ENCODE assay signal across 13 cellular contexts in genomic region chr10:74683621-74684114, GRCh38.
A peak's percentile ranks its signal among the peaks of the same experiment; 100 is the strongest.
DNase-seq lines count a peak whose midpoint lies in the region; ATAC-seq and TF ChIP-seq lines count a peak whose summit lies in the region.
"Had no signal": no experiment of that assay in that cellular context is flagged by ENCODE, and none has a peak within 500 bp of the region (broad histone marks: within the 10 kb centered on the region; RNA-seq: fewer than 3 reads in every experiment).

No MANE protein-coding gene starts in this region.

- H2BK15ac ChIP-seq in mesenchymal stem cell (ENCODE audit: low read depth, poor library complexity, severe bottlenecking), result no peak overlapping the region

- H3K27me3 ChIP-seq in mesenchymal stem cell (ENCODE audit: control insufficient read depth in 1 of 2, insufficient read depth in 1 of 2, low read length in 2 of 2), result no peaks in the 10 kb centered on the region
- H3K27me3 ChIP-seq: upper lobe of right lung had no signal

- no peak overlapping the region for H2BK12ac ChIP-seq in mesenchymal stem cell (ENCODE audit: low read length in 2 of 2)

- no peak overlapping the region for H4K8ac ChIP-seq in mesenchymal stem cell (ENCODE audit: low read length)

- no peak overlapping the region for H3K4ac ChIP-seq in mesenchymal stem cell (ENCODE audit: low read depth in 1 of 2, low read length in 2 of 2)

- WGBS in mesenchymal stem cell, result 13% methylated on average over 5 of the region's 7 CpGs

- no peak overlapping the region for H2AFZ ChIP-seq in mesenchymal stem cell (ENCODE audit: low read depth, low read length)

- H3K9ac ChIP-seq in mesenchymal stem cell (ENCODE audit: low read length), result no peak overlapping the region

- H3K4me3 ChIP-seq in LNCaP clone FGC (ENCODE audit: low read depth, low read length) (no peak overlapping the region), mesenchymal stem cell (ENCODE audit: insufficient read depth in 1 of 2, low read depth in 1 of 2, low read length in 2 of 2) (no peak overlapping the region)
- H3K4me3 ChIP-seq: upper lobe of right lung had no signal

- TF ChIP-seq CTCF in GM13976 (IDR thresholded peaks at IDR 0.05; ENCODE audit: borderline replicate concordance, control extremely low read depth, extremely low read depth, insufficient read depth, missing control alignments) (no peak), LNCaP clone FGC (IDR thresholded peaks at IDR 0.05; ENCODE audit: control insufficient read depth, extremely low read depth, insufficient read depth) (no peak)

- no peak overlapping the region for H4K91ac ChIP-seq in mesenchymal stem cell (ENCODE audit: low read length)

- in situ Hi-C loops in GM13976 (cut with MboI; ENCODE audit: low sequenced_read_pairs, unreplicated experiment), result no loop called here

- H2BK120ac ChIP-seq in mesenchymal stem cell (ENCODE audit: low read depth, low read length), result no peak overlapping the region

- ATAC-seq in GM18517 (IDR thresholded peaks at IDR 0.05; ENCODE audit: unreplicated experiment), result no peak
- ATAC-seq: upper lobe of right lung had no signal

- no peaks in the 10 kb centered on the region for H3K4me1 ChIP-seq in mesenchymal stem cell (ENCODE audit: control insufficient read depth, insufficient read depth, low read depth, low read length)
- H3K4me1 ChIP-seq: Caco-2, upper lobe of right lung had no signal

- no peak overlapping the region for H3K4me2 ChIP-seq in mesenchymal stem cell (ENCODE audit: low read length, poor library complexity, severe bottlenecking)

- H3K79me1 ChIP-seq in mesenchymal stem cell (replicated peaks; ENCODE audit: low read length, poor library complexity, severe bottlenecking), result no peaks in the 10 kb centered on the region

- no peaks in the 10 kb centered on the region for H3K9me3 ChIP-seq in mesenchymal stem cell (ENCODE audit: control insufficient read depth, low read length)
- H3K9me3 ChIP-seq: Caco-2, upper lobe of right lung had no signal

- H3K36me3 ChIP-seq in mesenchymal stem cell (ENCODE audit: control insufficient read depth in 1 of 2, insufficient read depth in 2 of 2, low read depth in 1 of 2, low read length in 2 of 2), result peaks cover 0 to 20% of the 10 kb centered on the region in 2 experiments
- H3K36me3 ChIP-seq: upper lobe of right lung had no signal

- peak; percentile 17 for DNase-seq in GM13976 (ENCODE audit: low spot score)
- peak; percentile 95 for DNase-seq in LNCaP clone FGC (ENCODE audit: low read depth)
- DNase-seq in SHP77 treated with DMSO at 0.1 percent for 48 hours (lab: John Stamatoyannopoulos, UW), result peak; percentile 0
- peak; percentile 16 for DNase-seq in mesenchymal stem cell
- DNase-seq in A172 (ENCODE audit: low spot score), result no peak
- DNase-seq in kidney glomerular epithelial cell (lab: John Stamatoyannopoulos, UW), result no peak
- DNase-seq: activated CD4-positive, alpha-beta T cell treated with anti-CD3 and anti-CD28 coated beads, Interleukin-2, amount 50 U/mL, for 48 hours; activated naive CD4-positive, alpha-beta T cell treated with anti-CD3 and anti-CD28 coated beads, Interleukin-2, amount 50 U/mL, for 16 hours; Caco-2; midbrain; NCI-H446; upper lobe of right lung had no signal

- H2BK5ac ChIP-seq in mesenchymal stem cell (ENCODE audit: low read depth, low read length, poor library complexity, severe bottlenecking), result no peak overlapping the region

- no peak overlapping the region for H3K14ac ChIP-seq in mesenchymal stem cell (ENCODE audit: low read length in 2 of 2)

- H3K23ac ChIP-seq in mesenchymal stem cell (ENCODE audit: low read length in 2 of 2), result no peak overlapping the region

- H2AK5ac ChIP-seq in mesenchymal stem cell (ENCODE audit: low read length, severe bottlenecking), result no peak overlapping the region

- no peak overlapping the region for H3K27ac ChIP-seq in mesenchymal stem cell (ENCODE audit: low read length, poor library complexity, severe bottlenecking)
- H3K27ac ChIP-seq: upper lobe of right lung had no signal

- H3K18ac ChIP-seq in mesenchymal stem cell (ENCODE audit: low read depth in 1 of 2, low read length in 2 of 2), result no peak overlapping the region

Comparison
In these comparisons a context has a peak if more than half of its experiments do, and no peak if none do; other contexts are left out.
1. DNase-seq: peak in GM13976 (single experiment), LNCaP clone FGC (single experiment), SHP77 treated with DMSO at 0.1 percent for 48 hours (single experiment) and mesenchymal stem cell (single experiment); none in A172 (single experiment) and kidney glomerular epithelial cell (single experiment).